ENCODE assay signal across 13 cellular contexts in genomic region chrX:39518451-39519212, GRCh38.
A peak's percentile ranks its signal among the peaks of the same experiment; 100 is the strongest.
DNase-seq lines count a peak whose midpoint lies in the region; ATAC-seq and TF ChIP-seq lines count a peak whose summit lies in the region.
"Had no signal": no experiment of that assay in that cellular context is flagged by ENCODE, and none has a peak within 500 bp of the region (broad histone marks: within the 10 kb centered on the region; RNA-seq: fewer than 3 reads in every experiment).

No MANE protein-coding gene starts in this region.

- 58% methylated on average over 29 of the region's 29 CpGs for WGBS in suprapubic skin

- H3K36me3 ChIP-seq in mucosa of descending colon (ENCODE audit: low read depth) (no peaks in the 10 kb centered on the region), suprapubic skin (no peaks in the 10 kb centered on the region)
- no peaks in the 10 kb centered on the region for H3K36me3 ChIP-seq in effector memory CD4-positive, alpha-beta T cell (ENCODE audit: control insufficient read depth, insufficient read depth, low read length)
- H3K36me3 ChIP-seq: upper lobe of left lung had no signal

- H3K4me3 ChIP-seq in dorsolateral prefrontal cortex (peak overlapping the region in 45 of 59 donors; percentile 1 to 54 (median 30)), mucosa of descending colon (no peak overlapping the region), suprapubic skin (peak overlapping the region; percentile 18)
- no peak overlapping the region for H3K4me3 ChIP-seq in effector memory CD4-positive, alpha-beta T cell (ENCODE audit: insufficient read depth, low read depth, low read length, poor library complexity, severe bottlenecking)

- TF ChIP-seq CTCF in dorsolateral prefrontal cortex (IDR thresholded peaks at IDR 0.05 in 54 of 56, conservative IDR thresholded peaks at IDR 0.05 in 2 of 56; ENCODE audit: low read depth in 1 of 56, partially characterized antibody in 56 of 56) (no peak), mucosa of descending colon (IDR thresholded peaks at IDR 0.05) (no peak), suprapubic skin (IDR thresholded peaks at IDR 0.05) (no peak)

- TF ChIP-seq POLR2A in suprapubic skin (IDR thresholded peaks at IDR 0.05), result no peak

- intact Hi-C loops in dorsolateral prefrontal cortex (cut with DNase I), result no loop called here
- intact Hi-C loops in mucosa of descending colon (cut with DNase I, micrococcal nuclease), result no loop called here

- H3K27me3 ChIP-seq in dorsolateral prefrontal cortex (peaks cover 0 to 72% (median 9%) of the 10 kb centered on the region in 45 donors), suprapubic skin (no peaks in the 10 kb centered on the region)
- H3K27me3 ChIP-seq in effector memory CD4-positive, alpha-beta T cell (replicated peaks; ENCODE audit: control insufficient read depth, insufficient read depth, low read length, poor library complexity, severe bottlenecking), result no peaks in the 10 kb centered on the region
- H3K27me3 ChIP-seq: upper lobe of left lung had no signal

- peak overlapping the region in 11 of 59 donors; percentile 3 to 76 (median 35) for H3K27ac ChIP-seq in dorsolateral prefrontal cortex
- no peak overlapping the region for H3K27ac ChIP-seq in suprapubic skin
- H3K27ac ChIP-seq in effector memory CD4-positive, alpha-beta T cell (ENCODE audit: insufficient read depth, low read length, poor library complexity, severe bottlenecking), result no peak overlapping the region
- H3K27ac ChIP-seq: upper lobe of left lung had no signal

- H3K9me3 ChIP-seq in mucosa of descending colon, result no peaks in the 10 kb centered on the region
- no peaks in the 10 kb centered on the region for H3K9me3 ChIP-seq in suprapubic skin
- H3K9me3 ChIP-seq in effector memory CD4-positive, alpha-beta T cell (ENCODE audit: control insufficient read depth, low read length), result no peaks in the 10 kb centered on the region

- ATAC-seq in mucosa of descending colon (peak; percentile 18), GM18502 (IDR thresholded peaks at IDR 0.05; ENCODE audit: poor library complexity, unreplicated experiment) (no peak), GM19397 (IDR thresholded peaks at IDR 0.05; ENCODE audit: unreplicated experiment) (no peak)

- H3K4me1 ChIP-seq in mucosa of descending colon (ENCODE audit: low read depth), result no peaks in the 10 kb centered on the region
- H3K4me1 ChIP-seq in suprapubic skin, result peaks cover 9% of the 10 kb centered on the region
- H3K4me1 ChIP-seq in effector memory CD4-positive, alpha-beta T cell (ENCODE audit: control insufficient read depth, insufficient read depth, low read length, poor library complexity, severe bottlenecking), result no peaks in the 10 kb centered on the region

- DNase-seq in NCI-H1417 (lab: John Stamatoyannopoulos, UW) (peak in 2 of 3 experiments; percentile 76 to 78), NCI-H1417 treated with DMSO at 0.1 percent for 48 hours (lab: John Stamatoyannopoulos, UW) (no peak), dorsolateral prefrontal cortex (peak in 7 of 10 donors; percentile 16 to 54 (median 38)), mucosa of descending colon (no peak), suprapubic skin (ENCODE audit: low spot score in 2 of 2) (no peak)
- DNase-seq in effector memory CD4-positive, alpha-beta T cell, result no peak
- DNase-seq: activated CD4-positive, alpha-beta T cell treated with anti-CD3 and anti-CD28 coated beads, Interleukin-2, amount 10 ng/mL, durations not matched to agents 24 days and 14 days; activated effector memory CD4-positive, alpha-beta T cell treated with anti-CD3 and anti-CD28 coated beads, Interleukin-2, amount 50 U/mL, for 16 hours; effector CD4-positive, alpha-beta T cell; IMR-90 had no signal

- TF ChIP-seq EP300 in suprapubic skin (IDR thresholded peaks at IDR 0.05), result no peak

Comparison
In these comparisons a context has a peak if more than half of its experiments do, and no peak if none do; other contexts are left out.
1. DNase-seq: peak in NCI-H1417 (2 of 3) and dorsolateral prefrontal cortex (7 of 10); none in NCI-H1417 treated with DMSO at 0.1 percent for 48 hours (single experiment), mucosa of descending colon (0 of 3), suprapubic skin (0 of 2) and effector memory CD4-positive, alpha-beta T cell (0 of 3).
2. H3K4me3 ChIP-seq: peak in dorsolateral prefrontal cortex (45 of 59) and suprapubic skin (single experiment); none in mucosa of descending colon (single experiment) and effector memory CD4-positive, alpha-beta T cell (single experiment).